Comparison of ENCODE assay signal across 8 cellular contexts in the genomic region with DNA sequence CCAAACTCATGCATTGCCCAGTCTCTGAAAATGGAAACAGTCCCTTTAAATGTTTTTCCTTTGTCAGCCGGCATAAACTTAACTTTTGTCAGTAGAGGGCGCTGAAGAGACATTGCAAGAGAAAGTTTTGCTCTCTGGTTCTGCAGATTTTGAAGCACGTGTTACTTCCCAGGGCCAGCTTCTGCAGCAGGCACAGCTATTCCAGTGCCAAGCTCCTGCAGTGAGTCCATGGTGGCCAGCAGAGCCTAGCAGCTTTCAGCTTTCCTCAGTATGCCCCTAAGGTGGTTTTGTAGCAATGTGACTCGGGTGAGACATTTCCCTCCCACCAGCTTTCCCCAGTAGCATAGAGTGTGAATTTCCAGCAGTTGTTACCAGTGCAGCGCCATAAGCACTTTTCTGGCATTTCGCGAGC. TPM values are rescaled to one million over a fixed set of nuclear protein-coding genes. Genes with fewer than 3 reads are reported as not detected.
DNase-seq lines count a peak whose midpoint lies in the region; ATAC-seq lines count a peak whose summit lies in the region.

No MANE protein-coding gene starts in this region.

- WGBS in mesenchymal stem cell: 35% methylated on average over 5 of the region's 7 CpGs

- H3K36me3 ChIP-seq in effector memory CD4-positive, alpha-beta T cell (ENCODE audit: control insufficient read depth, insufficient read depth, low read length): no peaks in the 10 kb centered on the region
- H3K36me3 ChIP-seq in mesenchymal stem cell (ENCODE audit: control insufficient read depth in 1 of 2, insufficient read depth in 2 of 2, low read depth in 1 of 2, low read length in 2 of 2): no peaks in the 10 kb centered on the region

- H3K27ac ChIP-seq in effector memory CD4-positive, alpha-beta T cell (ENCODE audit: insufficient read depth, low read length, poor library complexity, severe bottlenecking): no peak overlapping the region
- no peak overlapping the region for H3K27ac ChIP-seq in mesenchymal stem cell (ENCODE audit: low read length, poor library complexity, severe bottlenecking)

- no peak overlapping the region for H2BK5ac ChIP-seq in mesenchymal stem cell (ENCODE audit: low read depth, low read length, poor library complexity, severe bottlenecking)

- no peaks in the 10 kb centered on the region for H3K9me3 ChIP-seq in effector memory CD4-positive, alpha-beta T cell (ENCODE audit: control insufficient read depth, low read length)
- no peaks in the 10 kb centered on the region for H3K9me3 ChIP-seq in mesenchymal stem cell (ENCODE audit: control insufficient read depth, low read length)

- H3K9me3 Mint-ChIP-seq in activated CD4-positive, alpha-beta T cell treated with anti-CD3 and anti-CD28 coated beads, Interleukin-2, amount 10 ng/mL, durations not matched to agents 7 days and 5 days: no peaks in the 10 kb centered on the region

- peak overlapping the region; percentile 0 for H3K4me2 ChIP-seq in mesenchymal stem cell (ENCODE audit: low read length, poor library complexity, severe bottlenecking)

- peaks cover 37% of the 10 kb centered on the region for H3K4me1 Mint-ChIP-seq in activated CD4-positive, alpha-beta T cell treated with anti-CD3 and anti-CD28 coated beads, Interleukin-2, amount 10 ng/mL, durations not matched to agents 7 days and 5 days

- no peaks in the 10 kb centered on the region for H3K27me3 ChIP-seq in effector memory CD4-positive, alpha-beta T cell (replicated peaks; ENCODE audit: control insufficient read depth, insufficient read depth, low read length, poor library complexity, severe bottlenecking)
- no peaks in the 10 kb centered on the region for H3K27me3 ChIP-seq in mesenchymal stem cell (ENCODE audit: control insufficient read depth in 1 of 2, insufficient read depth in 1 of 2, low read length in 2 of 2)

- H3K4me3 ChIP-seq in effector memory CD4-positive, alpha-beta T cell (ENCODE audit: insufficient read depth, low read depth, low read length, poor library complexity, severe bottlenecking): no peak overlapping the region
- no peak overlapping the region for H3K4me3 ChIP-seq in mesenchymal stem cell (ENCODE audit: insufficient read depth in 1 of 2, low read depth in 1 of 2, low read length in 2 of 2)

- no peak overlapping the region for H4K8ac ChIP-seq in mesenchymal stem cell (ENCODE audit: low read length)

- no peak overlapping the region for H3K23ac ChIP-seq in mesenchymal stem cell (ENCODE audit: low read length in 2 of 2)

- H2AK5ac ChIP-seq in mesenchymal stem cell (ENCODE audit: low read length, severe bottlenecking): no peak overlapping the region

- no peak overlapping the region for H4K91ac ChIP-seq in mesenchymal stem cell (ENCODE audit: low read length)

- H3K27ac Mint-ChIP-seq in activated CD4-positive, alpha-beta T cell treated with anti-CD3 and anti-CD28 coated beads, Interleukin-2, amount 10 ng/mL, durations not matched to agents 7 days and 5 days: peak overlapping the region; percentile 61

- H3K14ac ChIP-seq in mesenchymal stem cell (ENCODE audit: low read length in 2 of 2): no peak overlapping the region

- CTCF ChIA-PET in activated CD4-positive, alpha-beta T cell treated with anti-CD3 and anti-CD28 coated beads, Interleukin-2, amount 10 ng/mL, durations not matched to agents 7 days and 5 days (lab: Charles Lee): interaction anchor here (0.6 to 2.1 kb wide), 12 partner anchors 10 to 613 kb away, joined by 3 to 13 read pairs (median 3); a partner anchor contains a TSS

- H3K9ac ChIP-seq in mesenchymal stem cell (ENCODE audit: low read length): peak overlapping the region; percentile 92

- no peak overlapping the region for H3K18ac ChIP-seq in mesenchymal stem cell (ENCODE audit: low read depth in 1 of 2, low read length in 2 of 2)

- no peak overlapping the region for H2BK12ac ChIP-seq in mesenchymal stem cell (ENCODE audit: low read length in 2 of 2)

- peaks cover 10% of the 10 kb centered on the region for H3K27me3 Mint-ChIP-seq in activated CD4-positive, alpha-beta T cell treated with anti-CD3 and anti-CD28 coated beads, Interleukin-2, amount 10 ng/mL, durations not matched to agents 7 days and 5 days

- H2BK120ac ChIP-seq in mesenchymal stem cell (ENCODE audit: low read depth, low read length): no peak overlapping the region

- DNase-seq in CD1c-positive myeloid dendritic cell (ENCODE audit: extremely low spot score) (peak; percentile 86), GM19240 (ENCODE audit: insufficient read length, low spot score) (peak; percentile 6), NCI-H526 treated with DMSO at 0.1 percent for 48 hours (lab: John Stamatoyannopoulos, UW) (peak; percentile 65), mesenchymal stem cell (peak; percentile 76)
- peak; percentile 77 for DNase-seq in activated CD4-positive, alpha-beta T cell treated with anti-CD3 and anti-CD28 coated beads, Interleukin-2, amount 10 ng/mL, durations not matched to agents 7 days and 5 days
- peak; percentile 11 to 46 (median 19) for DNase-seq in effector memory CD4-positive, alpha-beta T cell
- peak; percentile 16 to 20 for DNase-seq in stimulated activated CD8-positive, alpha-beta memory T cell treated with anti-CD3 and anti-CD28 coated beads, Interleukin-7, amount 100 ng/mL, for 4 hours (ENCODE audit: low read depth in 2 of 2)

- H3K4me1 ChIP-seq in effector memory CD4-positive, alpha-beta T cell (ENCODE audit: control insufficient read depth, insufficient read depth, low read length, poor library complexity, severe bottlenecking): peaks cover 4% of the 10 kb centered on the region
- peaks cover 5% of the 10 kb centered on the region for H3K4me1 ChIP-seq in mesenchymal stem cell (ENCODE audit: control insufficient read depth, insufficient read depth, low read depth, low read length)

- peak; percentile 57 for ATAC-seq in HG03432 (IDR thresholded peaks at IDR 0.05; ENCODE audit: unreplicated experiment)

- no peaks in the 10 kb centered on the region for H3K79me1 ChIP-seq in mesenchymal stem cell (replicated peaks; ENCODE audit: low read length, poor library complexity, severe bottlenecking)

- H2BK15ac ChIP-seq in mesenchymal stem cell (ENCODE audit: low read depth, poor library complexity, severe bottlenecking): peak overlapping the region; percentile 52

- H2AFZ ChIP-seq in mesenchymal stem cell (ENCODE audit: low read depth, low read length): no peak overlapping the region

- H3K36me3 Mint-ChIP-seq in activated CD4-positive, alpha-beta T cell treated with anti-CD3 and anti-CD28 coated beads, Interleukin-2, amount 10 ng/mL, durations not matched to agents 7 days and 5 days (ENCODE audit: low read depth): peaks cover 19% of the 10 kb centered on the region

- POLR2A ChIA-PET in activated CD4-positive, alpha-beta T cell treated with anti-CD3 and anti-CD28 coated beads, Interleukin-2, amount 10 ng/mL, durations not matched to agents 7 days and 5 days (lab: Charles Lee): interaction anchor here (1.0 kb wide), 1 partner anchor 613 kb away, joined by 4 read pairs; a partner anchor contains a TSS

- no peak overlapping the region for H3K4ac ChIP-seq in mesenchymal stem cell (ENCODE audit: low read depth in 1 of 2, low read length in 2 of 2)

- H3K4me3 Mint-ChIP-seq in activated CD4-positive, alpha-beta T cell treated with anti-CD3 and anti-CD28 coated beads, Interleukin-2, amount 10 ng/mL, durations not matched to agents 7 days and 5 days: peak overlapping the region; percentile 35

RNA-seq across cellular contexts. Expression of a gene that starts 2.6 kb away (rescaled TPM):
- total RNA-seq in activated CD4-positive, alpha-beta T cell treated with anti-CD3 and anti-CD28 coated beads, Interleukin-2, amount 10 ng/mL, durations not matched to agents 7 days and 5 days: 100 to 1,000 TPM; 358 to 374 TPM
- polyA plus RNA-seq in mesenchymal stem cell (2013, experiment 1 of 2): 0.21 TPM
- polyA plus RNA-seq in mesenchymal stem cell (2013, experiment 2 of 2): 0.10 TPM

RNA-seq across cellular contexts. Expression of a gene that starts 32.0 kb away (rescaled TPM):
- 100 to 1,000 TPM; 187 to 190 TPM for total RNA-seq in activated CD4-positive, alpha-beta T cell treated with anti-CD3 and anti-CD28 coated beads, Interleukin-2, amount 10 ng/mL, durations not matched to agents 7 days and 5 days
- 4.0 TPM for polyA plus RNA-seq in mesenchymal stem cell (2013, experiment 1 of 2)
- 4.1 TPM for polyA plus RNA-seq in mesenchymal stem cell (2013, experiment 2 of 2)

Comparison
In these comparisons a context has a peak if more than half of its experiments do, and no peak if none do; other contexts are left out.
1. DNase-seq: peak in every context shown above with its lines; median percentile 86 in CD1c-positive myeloid dendritic cell; 77 in activated CD4-positive, alpha-beta T cell treated with anti-CD3 and anti-CD28 coated beads, Interleukin-2, amount 10 ng/mL, durations not matched to agents 7 days and 5 days; 76 in mesenchymal stem cell; 65 in NCI-H526 treated with DMSO at 0.1 percent for 48 hours; 19 in effector memory CD4-positive, alpha-beta T cell; 18 in stimulated activated CD8-positive, alpha-beta memory T cell treated with anti-CD3 and anti-CD28 coated beads, Interleukin-7, amount 100 ng/mL, for 4 hours; 6 in GM19240.